ENCODE assay signal across 8 cellular contexts in genomic region chr1:145845514-145846161, GRCh38. TPM values are rescaled to one million over a fixed set of nuclear protein-coding genes. Genes with fewer than 3 reads are reported as not detected.
DNase-seq lines count a peak whose midpoint lies in the region; ATAC-seq, FAIRE-seq and TF ChIP-seq lines count a peak whose summit lies in the region.

Gene NUDT17 (plus strand): TSS chr1:145845630. CDS start chr1:145845641, 11 bp downstream.

- H3K14ac ChIP-seq in H1 (ENCODE audit: insufficient read length) = no peak within 1 kb of the TSS

- no peak within 1 kb of the TSS for H2BK120ac ChIP-seq in H1 (replicated peaks; ENCODE audit: low read depth, low read length)

- 3% methylated on average over 48 of the region's 50 CpGs; no CpG with 5 or more reads in 1 of the 2 experiments for WGBS in H1 (ENCODE audit: extremely low coverage in 1 of 2, insufficient coverage in 1 of 2, insufficient read length in 1 of 2, insufficient replicate concordance in 2 of 2, low coverage in 1 of 2, low lambda C conversion rate in 2 of 2, missing lambda C conversion rate in 1 of 2), 2 experiments

- H4K91ac ChIP-seq in H1 (replicated peaks; ENCODE audit: insufficient read length, low read length) = no peak within 1 kb of the TSS

- peak within 1 kb of the TSS; percentile 47 to 89 for H3K4me2 ChIP-seq in H1 (ENCODE audit: insufficient read depth in 1 of 2, low read depth in 2 of 2, low read length in 2 of 2)

- peak within 1 kb of the TSS; percentile 56 for H3K27ac Mint-ChIP-seq in mesothelial cell of epicardium

- peak within 1 kb of the TSS; percentile 79 for H4K8ac ChIP-seq in H1 (ENCODE audit: extremely low read depth, insufficient read depth, low read length)

- no peaks in the 10 kb centered on the region for H3K9me3 Mint-ChIP-seq in mesothelial cell of epicardium

- CTCF ChIA-PET in H1 (lab: Charles Lee; ENCODE audit: partially characterized antibody) = interaction anchor here (0.7 to 9.6 kb wide), 37 partner anchors 15 to 188 kb away, joined by 3 to 214 read pairs (median 5); partner anchors contain the start of genes ANKRD34A, ANKRD35, ITGA10 and LIX1L

- FAIRE-seq in H1 (lab: Jason Lieb, UNC) = no peak

- peak within 1 kb of the TSS; percentile 79 for H4K5ac ChIP-seq in H1 (ENCODE audit: insufficient read length, low read depth, low read length)

- peak in 1 of 2 experiments; percentile 79; a peak in 2 of 3 replicates for TF ChIP-seq POLR2A in H1 (IDR thresholded peaks at IDR 0.05; ENCODE audit: control extremely low read depth in 1 of 2, low read depth in 2 of 2, low read length in 2 of 2)

- POLR2A ChIA-PET in H1 (lab: Charles Lee; ENCODE audit: partially characterized antibody) = interaction anchor here (0.8 to 8.2 kb wide), 14 partner anchors 9 to 206 kb away, joined by 3 to 95 read pairs (median 8); partner anchors contain the start of genes PIAS3, POLR3C, RBM8A and RNF115

- H3K23me2 ChIP-seq in H1 (ENCODE audit: low read depth, low read length) = peaks cover 3% of the 10 kb centered on the region

- no peak for TF ChIP-seq EP300 in H1 (IDR thresholded peaks at IDR 0.05; ENCODE audit: borderline replicate concordance in 1 of 2, low read depth in 2 of 2, low read length in 2 of 2)

- H2BK5ac ChIP-seq in H1 (ENCODE audit: low read depth, low read length) = peak within 1 kb of the TSS; percentile 45; the same call in 1 of the 2 replicates

- H3K36me3 Mint-ChIP-seq in mesothelial cell of epicardium = peaks cover 19% of the 10 kb centered on the region

- peak within 1 kb of the TSS; percentile 21; the same call in 1 of the 2 replicates for H2BK20ac ChIP-seq in H1 (ENCODE audit: low read length)

- no peak within 1 kb of the TSS for H2BK12ac ChIP-seq in H1 (ENCODE audit: low read depth, low read length)

- peak within 1 kb of the TSS; percentile 62; the same call in 1 of the 2 replicates for H3K18ac ChIP-seq in H1 (ENCODE audit: extremely low read depth, low read length)

- peak within 1 kb of the TSS; percentile 51; the same call in 1 of the 2 replicates for H3K27ac ChIP-seq in H1 (ENCODE audit: low read depth, low read length)

- H3K56ac ChIP-seq in H1 (replicated peaks; ENCODE audit: insufficient read length, low read depth, low read length) = no peak within 1 kb of the TSS

- peak; percentile 40 to 59; a peak in 3 of 4 replicates for TF ChIP-seq RAD21 in H1 (IDR thresholded peaks at IDR 0.05 in 1 of 2, conservative IDR thresholded peaks at IDR 0.05 in 1 of 2; ENCODE audit: low read depth in 2 of 2, low read length in 2 of 2)

- no peaks in the 10 kb centered on the region for H3K79me2 ChIP-seq in H1 (ENCODE audit: control insufficient read depth in 1 of 2, insufficient read depth in 2 of 2, low read length in 2 of 2)

- H3K36me3 ChIP-seq in BE2C (peaks cover 15% of the 10 kb centered on the region), H1 (ENCODE audit: control insufficient read depth in 2 of 4, insufficient read depth in 4 of 4, low read length in 3 of 4) (peaks cover 6 to 40% (median 36%) of the 10 kb centered on the region in 4 experiments; a peak in 7 of 8 replicates)

- peaks cover 2 to 4% of the 10 kb centered on the region in 2 experiments for H4K20me1 ChIP-seq in H1 (replicated peaks in 1 of 2; ENCODE audit: control insufficient read depth in 1 of 2, insufficient read depth in 2 of 2, low read length in 2 of 2)

- H3K4me1 ChIP-seq in BE2C = no peaks in the 10 kb centered on the region
- peaks cover 0 to 8% (median 0%) of the 10 kb centered on the region in 4 experiments; a peak in 2 of 7 replicates for H3K4me1 ChIP-seq in H1 (replicated peaks in 1 of 4; ENCODE audit: control insufficient read depth in 3 of 4, insufficient read depth in 4 of 4, low read length in 3 of 4)

- H3K23ac ChIP-seq in H1 (ENCODE audit: insufficient read length) = no peak within 1 kb of the TSS

- H3K9ac ChIP-seq in H1 (replicated peaks in 1 of 4; ENCODE audit: extremely low read depth in 1 of 4, low read depth in 3 of 4, low read length in 3 of 4) = peak within 1 kb of the TSS in 3 of 4 experiments; percentile 37 to 59 (median 54); a peak in 5 of 7 replicates

- H3K4me3 Mint-ChIP-seq in mesothelial cell of epicardium = no peak within 1 kb of the TSS

- H3K79me1 ChIP-seq in H1 (ENCODE audit: low read depth, low read length) = no peaks in the 10 kb centered on the region

- no peaks in the 10 kb centered on the region for H3K27me3 Mint-ChIP-seq in mesothelial cell of epicardium (ENCODE audit: low read depth)

- no peak within 1 kb of the TSS for H3K4ac ChIP-seq in H1 (replicated peaks; ENCODE audit: insufficient read length, low read depth, low read length)

- H2AK5ac ChIP-seq in H1 (ENCODE audit: low read depth, low read length) = no peak within 1 kb of the TSS

- H3K4me3 ChIP-seq in BE2C (ENCODE audit: low read depth, low read length) (peak within 1 kb of the TSS; percentile 77), H1 (ENCODE audit: extremely low read depth in 1 of 4, insufficient read depth in 2 of 4, low read depth in 3 of 4, low read length in 4 of 4) (peak within 1 kb of the TSS; percentile 43 to 77 (median 66))

- no peaks in the 10 kb centered on the region for H3K9me3 ChIP-seq in BE2C
- no peaks in the 10 kb centered on the region for H3K9me3 ChIP-seq in H1 (ENCODE audit: insufficient read depth in 2 of 2, low read depth in 1 of 2, low read length in 1 of 2)

- H2AFZ ChIP-seq in H1 (ENCODE audit: low read length) = peak within 1 kb of the TSS; percentile 62; the same call in 1 of the 2 replicates

- peak; percentile 96 for TF ChIP-seq CTCF in BE2C (IDR thresholded peaks at IDR 0.05; ENCODE audit: low read depth, low read length)
- TF ChIP-seq CTCF in H1 (IDR thresholded peaks at IDR 0.05; ENCODE audit: control extremely low read depth in 1 of 3, insufficient read depth in 1 of 3, low read depth in 1 of 3, low read length in 3 of 3) = peak; percentile 85 to 93 (median 88)
- TF ChIP-seq CTCF in mesothelial cell of epicardium (IDR thresholded peaks at IDR 0.05; ENCODE audit: unreplicated experiment) = peak; percentile 75

- peak; percentile 89 for DNase-seq in BE2C
- DNase-seq in NCI-H748 treated with DMSO at 0.1 percent for 48 hours (lab: John Stamatoyannopoulos, UW) = peak; percentile 69
- peak; percentile 38 to 73 for DNase-seq in activated CD8-positive, alpha-beta memory T cell treated with anti-CD3 and anti-CD28 coated beads for 1 hour (ENCODE audit: extremely low read depth in 1 of 2, low read depth in 1 of 2)
- peak; percentile 38 to 93 for DNase-seq in H1 (ENCODE audit: low read depth in 1 of 2, low spot score in 2 of 2)
- DNase-seq in mesothelial cell of epicardium (ENCODE audit: low spot score in 2 of 2, unreplicated experiment in 2 of 2) = peak; percentile 74 to 84
- DNase-seq in stimulated activated CD8-positive, alpha-beta memory T cell treated with anti-CD3 and anti-CD28 coated beads, Interleukin-2, amount 100 ng/mL, for 1 hour (ENCODE audit: low read depth in 2 of 2) = peak; percentile 55 to 70

- H3K27me3 ChIP-seq in BE2C (no peaks in the 10 kb centered on the region), H1 (replicated peaks in 1 of 4; ENCODE audit: control insufficient read depth in 3 of 4, extremely low read depth in 1 of 4, insufficient read depth in 3 of 4, low read length in 3 of 4) (no peaks in the 10 kb centered on the region)

- peaks cover 5% of the 10 kb centered on the region for H3K4me1 Mint-ChIP-seq in mesothelial cell of epicardium

- H2BK15ac ChIP-seq in H1 (ENCODE audit: low read length) = no peak within 1 kb of the TSS

- peak; percentile 68 for ATAC-seq in GM19023 (IDR thresholded peaks at IDR 0.05; ENCODE audit: unreplicated experiment)
- peak; percentile 74 for ATAC-seq in HG03354 (IDR thresholded peaks at IDR 0.05; ENCODE audit: poor library complexity, severe bottlenecking, unreplicated experiment)

TF ChIP-seq in H1, 55 proteins besides CTCF, POLR2A, EP300 and RAD21 (continues in another document):
- no peak for TF ChIP-seq POU5F1 (IDR thresholded peaks at IDR 0.05; ENCODE audit: low read depth, low read length)
- peak; percentile 73; the same call in 1 of the 2 replicates for TF ChIP-seq TAF1 (IDR thresholded peaks at IDR 0.05; ENCODE audit: low read depth, low read length)
- TF ChIP-seq PHF8 (conservative IDR thresholded peaks at IDR 0.05; ENCODE audit: low read depth, low read length) = peak; percentile 44; the same call in 1 of the 2 replicates
- TF ChIP-seq POLR2AphosphoS5 (IDR thresholded peaks at IDR 0.05; ENCODE audit: low read depth, low read length) = peak; percentile 17
- no peak for TF ChIP-seq HDAC6 (IDR thresholded peaks at IDR 0.05; ENCODE audit: low read depth, low read length)
- TF ChIP-seq ATF2 (IDR thresholded peaks at IDR 0.05; ENCODE audit: low read length) = no peak
- peak; percentile 72 for TF ChIP-seq TBP (IDR thresholded peaks at IDR 0.05; ENCODE audit: low read depth, low read length)
- no peak for TF ChIP-seq GTF2F1 (IDR thresholded peaks at IDR 0.05; ENCODE audit: borderline replicate concordance, low read depth, low read length)
- TF ChIP-seq YY1 (IDR thresholded peaks at IDR 0.05; ENCODE audit: low read depth, low read length) = peak; percentile 87
- peak; percentile 59 for TF ChIP-seq MAX (IDR thresholded peaks at IDR 0.05)

RNA-seq across cellular contexts. Expression of gene NUDT17, which starts in this region (rescaled TPM):
- 7.9 TPM for polyA plus RNA-seq in BE2C (2012; ENCODE audit: insufficient read depth, insufficient read length, low read depth)
- total RNA-seq in H1 (2021; fragmentation: NEBNext Ultra II Directional; extraction: Animal tissue kit (Norgen Biotek cat#: 25700)) = 2.7 and 2.8 TPM in 2 replicates
- polyA plus RNA-seq in H1 (2011; rRNA removed) = 4.1 and 5.1 TPM in 2 replicates
- polyA plus RNA-seq in H1 (2011; cell fraction: cytosol; rRNA removed) = 5.5 TPM
- polyA plus RNA-seq in H1 (2011; cell fraction: nucleus; rRNA removed) = 6.3 TPM
- 2.5 to 3.7 TPM (median 3.2 TPM) in 4 replicates for polyA plus RNA-seq in H1 (2012, experiment 1 of 2)
- polyA plus RNA-seq in H1 (2012, experiment 2 of 2) = 8.8 TPM
- 2.4 TPM for polyA plus RNA-seq in H1 (2013, experiment 1 of 2)
- 2.2 TPM for polyA plus RNA-seq in H1 (2013, experiment 2 of 2)
- polyA minus RNA-seq in H1 (2011; rRNA and poly(A)+ RNA removed) = 1.3 and 2.0 TPM in 2 replicates
- 1.0 TPM for polyA minus RNA-seq in H1 (2011; cell fraction: cytosol; rRNA and poly(A)+ RNA removed)
- polyA minus RNA-seq in H1 (2011; cell fraction: nucleus; rRNA and poly(A)+ RNA removed) = 1.2 TPM
- 4.7 to 5.4 TPM (median 5.3 TPM) in 3 replicates for total RNA-seq in mesothelial cell of epicardium

Comparison
In these comparisons a context has a peak if more than half of its experiments do, and no peak if none do; other contexts are left out.
1. Peak in every context shown above with its lines: DNase-seq, ATAC-seq, H3K4me3 ChIP-seq and H3K27ac ChIP-seq.